Comparison of ENCODE assay signal across 15 cellular contexts in the genomic region with DNA sequence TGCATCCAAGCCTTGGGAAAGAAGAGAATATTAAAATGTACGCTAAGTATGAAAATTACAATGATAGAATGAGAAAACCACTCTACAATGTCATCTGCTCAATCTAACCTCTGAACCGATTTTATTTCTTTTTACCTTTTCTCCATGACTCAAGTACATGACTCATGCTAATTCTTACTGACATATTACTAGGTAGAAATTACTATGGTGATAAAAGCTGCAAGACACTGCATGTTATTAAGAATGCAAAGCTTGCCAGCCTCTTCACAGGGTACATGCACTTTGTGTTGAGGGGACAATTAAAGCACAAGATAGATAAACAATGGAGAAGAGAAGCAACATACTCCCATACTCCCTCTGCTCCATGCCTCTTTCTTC. TPM values are rescaled to one million over a fixed set of nuclear protein-coding genes. Genes with fewer than 3 reads are reported as not detected.
DNase-seq lines count a peak whose midpoint lies in the region; ATAC-seq and TF ChIP-seq lines count a peak whose summit lies in the region.
"Had no signal": no experiment of that assay in that cellular context is flagged by ENCODE, and none has a peak within 500 bp of the region (broad histone marks: within the 10 kb centered on the region; RNA-seq: fewer than 3 reads in every experiment).

No MANE protein-coding gene starts in this region.

- 94% methylated on average over 2 of the region's 2 CpGs for WGBS in right cardiac atrium
- 75% methylated on average over 2 of the region's 2 CpGs for WGBS in smooth muscle cell (ENCODE audit: low lambda C conversion rate)

- H3K27me3 ChIP-seq in right cardiac atrium (ENCODE audit: control insufficient read depth, insufficient read depth): no peaks in the 10 kb centered on the region
- H3K27me3 ChIP-seq in fibroblast of lung (ENCODE audit: control insufficient read depth, insufficient read depth, low read length): no peaks in the 10 kb centered on the region
- H3K27me3 ChIP-seq in smooth muscle cell (ENCODE audit: low read depth): no peaks in the 10 kb centered on the region

- H3K27ac ChIP-seq in right cardiac atrium (ENCODE audit: low read length) (no peak overlapping the region), RWPE1 (no peak overlapping the region), fibroblast of lung (ENCODE audit: insufficient read depth, low read length) (no peak overlapping the region), smooth muscle cell (ENCODE audit: low read depth) (peak overlapping the region; percentile 96)
- H3K27ac ChIP-seq: thoracic aorta had no signal

- H3K4me2 ChIP-seq in fibroblast of lung (ENCODE audit: extremely low read depth, insufficient read depth, low read length) (peak overlapping the region; percentile 13), smooth muscle cell (peak overlapping the region; percentile 58)

- CTCF ChIA-PET in RWPE1 (lab: Yijun Ruan, JAX): interaction anchor here (0.9 kb wide), 1 partner anchor 214 kb away, joined by 4 read pairs; no protein-coding TSS in a partner anchor

- no peaks in the 10 kb centered on the region for H4K20me1 ChIP-seq in fibroblast of lung (ENCODE audit: control insufficient read depth, extremely low read depth, insufficient read depth, low read length)
- peaks cover 22% of the 10 kb centered on the region for H4K20me1 ChIP-seq in smooth muscle cell (ENCODE audit: low read depth)

- no peaks in the 10 kb centered on the region for H3K79me2 ChIP-seq in fibroblast of lung (ENCODE audit: control insufficient read depth, insufficient read depth, low read length)
- H3K79me2 ChIP-seq in smooth muscle cell (ENCODE audit: low read depth): no peaks in the 10 kb centered on the region

- intact Hi-C loops in Right ventricle myocardium inferior (cut with DNase I): loop anchor here (5.0 kb wide), 1 partner anchor 90 kb away; a partner anchor contains a TSS
- intact Hi-C loops in right cardiac atrium (cut with DNase I): no loop called here

- DNase-seq in Right ventricle myocardium inferior (ENCODE audit: missing footprints) (no peak), right cardiac atrium (no peak), RWPE1 (ENCODE audit: low spot score) (peak; percentile 74), fibroblast of lung (ENCODE audit: low read depth in 2 of 2) (peak in 1 of 2 donors; percentile 42), smooth muscle cell (lab: John Stamatoyannopoulos, UW; ENCODE audit: unreplicated experiment) (no peak), SHP77 (lab: John Stamatoyannopoulos, UW) (no peak), GDM1 (lab: John Stamatoyannopoulos, UW) (no peak)
- DNase-seq: activated CD4-positive, CD25-positive, alpha-beta regulatory T cell treated with anti-CD3 and anti-CD28 coated beads, Interleukin-2, amount 50 U/mL, for 72 hours; AML-193; effector memory CD4-positive, alpha-beta T cell; NCI-H1436 treated with DMSO at 0.1 percent for 48 hours; NCI-H526; T-helper 1 cell had no signal

- POLR2A ChIA-PET in RWPE1 (lab: Yijun Ruan, JAX; ENCODE audit: low non-redundant PET): no interaction called here

- TF ChIP-seq CTCF in RWPE1 (conservative IDR thresholded peaks at IDR 0.05; ENCODE audit: low read depth): no peak
- TF ChIP-seq CTCF in fibroblast of lung (conservative IDR thresholded peaks at IDR 0.05 in 1 of 2, IDR thresholded peaks at IDR 0.05 in 1 of 2; ENCODE audit: low read depth in 1 of 2, low read length in 2 of 2): no peak
- TF ChIP-seq CTCF in smooth muscle cell (IDR thresholded peaks at IDR 0.05; ENCODE audit: borderline replicate concordance, insufficient read depth, poor library complexity, severe bottlenecking): no peak

- H3F3A ChIP-seq in smooth muscle cell (ENCODE audit: low read depth): no peaks in the 10 kb centered on the region

- H3K9ac ChIP-seq in fibroblast of lung (ENCODE audit: insufficient read depth, low read length) (no peak overlapping the region), smooth muscle cell (ENCODE audit: low read depth) (peak overlapping the region; percentile 83)

- H3K9me3 ChIP-seq in right cardiac atrium (ENCODE audit: control insufficient read depth, low read length) (no peaks in the 10 kb centered on the region), fibroblast of lung (ENCODE audit: control insufficient read depth, insufficient read depth, low read depth, low read length) (no peaks in the 10 kb centered on the region), smooth muscle cell (replicated peaks; ENCODE audit: low read depth) (no peaks in the 10 kb centered on the region)
- H3K9me3 ChIP-seq: thoracic aorta had no signal

- peak; percentile 36 for ATAC-seq in Right ventricle myocardium inferior
- ATAC-seq in right cardiac atrium: no peak
- no peak for ATAC-seq in HG03571 (IDR thresholded peaks at IDR 0.05; ENCODE audit: unreplicated experiment)

- H3K4me3 ChIP-seq in right cardiac atrium (ENCODE audit: low read length) (no peak overlapping the region), fibroblast of lung (replicated peaks in 1 of 4; ENCODE audit: control extremely low read depth in 1 of 4, insufficient read depth in 1 of 4, low read depth in 3 of 4, low read length in 4 of 4) (no peak overlapping the region), smooth muscle cell (no peak overlapping the region)
- H3K4me3 ChIP-seq: thoracic aorta had no signal

- H3K4me1 ChIP-seq in right cardiac atrium (ENCODE audit: control insufficient read depth, insufficient read depth, low read length) (peaks cover 2% of the 10 kb centered on the region), fibroblast of lung (ENCODE audit: control insufficient read depth, extremely low read depth, insufficient read depth, low read length) (peaks cover 6% of the 10 kb centered on the region), smooth muscle cell (ENCODE audit: low read depth) (no peaks in the 10 kb centered on the region)

- H3K36me3 ChIP-seq in fibroblast of lung (ENCODE audit: control insufficient read depth, insufficient read depth, low read length) (peaks cover 9% of the 10 kb centered on the region), smooth muscle cell (ENCODE audit: low read depth) (no peaks in the 10 kb centered on the region)

- H2AFZ ChIP-seq in fibroblast of lung (ENCODE audit: low read length) (no peak overlapping the region), smooth muscle cell (ENCODE audit: low read depth) (no peak overlapping the region)

RNA-seq across cellular contexts. Expression of a gene that starts 20.7 kb away (rescaled TPM):
- 3.1 TPM for total RNA-seq in Right ventricle myocardium inferior
- 1 to 10 TPM; 3.6 to 5.0 (median 4.4) TPM for total RNA-seq in right cardiac atrium
- 3.3 TPM for polyA plus RNA-seq in right cardiac atrium
- total RNA-seq in fibroblast of lung: 4.1 and 5.1 TPM in 2 replicates
- polyA plus RNA-seq in fibroblast of lung: 3.6 and 5.5 TPM in 2 replicates
- polyA plus RNA-seq in fibroblast of lung (2012): not detected in 2 replicates
- polyA minus RNA-seq in fibroblast of lung (ENCODE audit: low replicate concordance): 0.74 and 0.75 TPM in 2 replicates
- 7.0 and 7.3 TPM in 2 replicates for total RNA-seq in smooth muscle cell
- not detected in 2 replicates for polyA plus RNA-seq in smooth muscle cell

RNA-seq across cellular contexts. Expression of a gene that starts 46.6 kb away (rescaled TPM):
- total RNA-seq in Right ventricle myocardium inferior: 260 TPM
- 100 to 1,000 TPM; 163 to 224 (median 209) TPM for total RNA-seq in right cardiac atrium
- 178 TPM for polyA plus RNA-seq in right cardiac atrium
- total RNA-seq in fibroblast of lung: 0.51 and 1.8 TPM in 2 replicates
- 3.0 and 17.3 TPM in 2 replicates for polyA plus RNA-seq in fibroblast of lung
- polyA plus RNA-seq in fibroblast of lung (2012): 9.7 and 42.5 TPM in 2 replicates
- polyA minus RNA-seq in fibroblast of lung (ENCODE audit: low replicate concordance): 29.9 and 125 TPM in 2 replicates
- 8.4 and 9.7 TPM in 2 replicates for total RNA-seq in smooth muscle cell
- polyA plus RNA-seq in smooth muscle cell: 21.0 and 22.3 TPM in 2 replicates

Comparison
In these comparisons a context has a peak if more than half of its experiments do, and no peak if none do; other contexts are left out.
1. RNA of a gene that starts 46.6 kb away (total RNA-seq): 260 TPM in Right ventricle myocardium inferior (single experiment) and 163 to 224 TPM in right cardiac atrium; 8.4 to 9.7 TPM in smooth muscle cell and 0.51 to 1.8 TPM in fibroblast of lung; every median in the first group is over 10 times any median in the second.